In the genomic region with DNA sequence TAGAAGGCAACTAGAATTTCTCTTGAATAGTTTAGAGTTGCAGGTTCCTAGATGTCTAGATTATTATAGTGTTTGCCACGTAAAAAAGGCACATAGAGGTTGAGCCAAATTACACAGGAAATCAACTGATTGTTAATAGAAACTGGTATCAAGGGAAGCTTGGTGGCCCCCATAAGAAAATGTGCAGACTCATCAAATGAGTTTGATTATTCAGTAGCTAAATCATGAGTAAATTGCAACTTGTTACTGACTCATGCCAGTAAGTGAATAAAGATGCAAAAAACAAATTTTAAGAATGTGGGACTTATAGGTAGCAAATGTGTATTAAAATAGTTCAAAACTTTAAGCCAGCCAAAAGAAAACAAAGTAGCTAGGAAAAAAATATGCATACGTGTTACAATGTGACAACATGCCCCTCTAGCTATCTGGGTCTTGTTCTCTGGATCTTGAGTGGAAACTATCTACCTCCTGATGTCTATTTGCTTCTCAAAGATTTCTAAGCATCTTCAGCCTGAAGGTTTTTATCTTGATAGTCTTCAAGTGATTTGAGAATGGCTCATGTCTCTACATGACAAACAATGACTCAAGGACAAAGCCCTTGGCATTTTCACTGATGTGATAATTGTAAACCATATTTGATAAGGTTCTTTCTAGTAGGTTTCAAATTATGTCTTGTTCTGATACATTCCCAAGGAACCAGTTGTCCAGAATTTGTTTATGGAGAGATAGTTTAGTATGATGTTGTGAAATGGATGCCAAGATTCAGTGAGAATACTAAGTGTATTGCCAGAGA, we compare ENCODE assay signal across 24 cellular contexts.
"Had no signal": no experiment of that assay in that cellular context is flagged by ENCODE, and none has a peak within 500 bp of the region (broad histone marks: within the 10 kb centered on the region; RNA-seq: fewer than 3 reads in every experiment).

No MANE protein-coding gene starts in this region.

- H3K27ac ChIP-seq: left ventricle myocardium inferior, testis, transverse colon had no signal

- H3K27me3 Mint-ChIP-seq: activated CD4-positive, alpha-beta memory T cell treated with anti-CD3 and anti-CD28 coated beads, Interleukin-2, amount 10 ng/mL, durations not matched to agents 7 days and 5 days; activated CD4-positive, alpha-beta T cell treated with anti-CD3 and anti-CD28 coated beads, Interleukin-2, amount 10 ng/mL, durations not matched to agents 7 days and 5 days; activated naive CD4-positive, alpha-beta T cell treated with anti-CD3 and anti-CD28 coated beads, Interleukin-2, amount 50 U/mL, for 24 hours; activated naive CD8-positive, alpha-beta T cell treated with anti-CD3 and anti-CD28 coated beads, Interleukin-2, amount 50 U/mL, for 24 hours; activated T-helper 17 cell treated with anti-CD3 and anti-CD28 coated beads, Interleukin-2, amount 50 U/mL, for 72 hours; natural killer cell treated with Interleukin-12 subunit alpha and Interleukin-12 subunit beta and Interleukin-15 and Interleukin-18, amount 100 ng/mL, for 72 hours had no signal

- H3K4me3 Mint-ChIP-seq: activated CD4-positive, alpha-beta memory T cell treated with anti-CD3 and anti-CD28 coated beads, Interleukin-2, amount 10 ng/mL, durations not matched to agents 7 days and 5 days; activated CD4-positive, alpha-beta T cell treated with anti-CD3 and anti-CD28 coated beads, Interleukin-2, amount 10 ng/mL, durations not matched to agents 7 days and 5 days; activated naive CD4-positive, alpha-beta T cell treated with anti-CD3 and anti-CD28 coated beads, Interleukin-2, amount 50 U/mL, for 24 hours; activated naive CD8-positive, alpha-beta T cell treated with anti-CD3 and anti-CD28 coated beads, Interleukin-2, amount 50 U/mL, for 24 hours; activated T-cell treated with anti-CD3 and anti-CD28 coated beads, Interleukin-2, amount 50 U/mL, for 4 hours; activated T-helper 17 cell treated with anti-CD3 and anti-CD28 coated beads, Interleukin-2, amount 50 U/mL, for 72 hours; natural killer cell treated with Interleukin-12 subunit alpha and Interleukin-12 subunit beta and Interleukin-15 and Interleukin-18, amount 100 ng/mL, for 72 hours had no signal

- H3K27me3 ChIP-seq: testis, transverse colon had no signal

- H3K4me1 ChIP-seq: left ventricle myocardium inferior, transverse colon had no signal

- ATAC-seq: activated naive CD8-positive, alpha-beta T cell treated with anti-CD3 and anti-CD28 coated beads, Interleukin-2, amount 50 U/mL, for 24 hours; activated T-cell treated with anti-CD3 and anti-CD28 coated beads, Interleukin-2, amount 50 U/mL, for 4 hours; activated T-helper 17 cell treated with anti-CD3 and anti-CD28 coated beads, Interleukin-2, amount 50 U/mL, for 72 hours; mucosa of descending colon; natural killer cell treated with Interleukin-12 subunit alpha and Interleukin-12 subunit beta and Interleukin-15 and Interleukin-18, amount 100 ng/mL, for 72 hours; right cardiac atrium had no signal

- H3K27ac Mint-ChIP-seq: activated CD4-positive, alpha-beta memory T cell treated with anti-CD3 and anti-CD28 coated beads, Interleukin-2, amount 10 ng/mL, durations not matched to agents 7 days and 5 days; activated CD4-positive, alpha-beta T cell treated with anti-CD3 and anti-CD28 coated beads, Interleukin-2, amount 10 ng/mL, durations not matched to agents 7 days and 5 days; activated naive CD4-positive, alpha-beta T cell treated with anti-CD3 and anti-CD28 coated beads, Interleukin-2, amount 50 U/mL, for 24 hours; activated naive CD8-positive, alpha-beta T cell treated with anti-CD3 and anti-CD28 coated beads, Interleukin-2, amount 50 U/mL, for 24 hours; activated T-helper 17 cell treated with anti-CD3 and anti-CD28 coated beads, Interleukin-2, amount 50 U/mL, for 72 hours; natural killer cell treated with Interleukin-12 subunit alpha and Interleukin-12 subunit beta and Interleukin-15 and Interleukin-18, amount 100 ng/mL, for 72 hours had no signal

- H3K36me3 ChIP-seq: left ventricle myocardium inferior, transverse colon had no signal

- H3K36me3 Mint-ChIP-seq: activated naive CD4-positive, alpha-beta T cell treated with anti-CD3 and anti-CD28 coated beads, Interleukin-2, amount 50 U/mL, for 24 hours had no signal

- H3K4me3 ChIP-seq: left ventricle myocardium inferior, lung, mucosa of descending colon, testis, transverse colon had no signal

- DNase-seq: activated CD4-positive, alpha-beta memory T cell treated with anti-CD3 and anti-CD28 coated beads, Interleukin-2, amount 10 ng/mL, durations not matched to agents 7 days and 5 days; activated CD4-positive, alpha-beta T cell treated with anti-CD3 and anti-CD28 coated beads, Interleukin-2, amount 10 ng/mL, durations not matched to agents 7 days and 5 days; activated CD4-positive, CD25-positive, alpha-beta regulatory T cell treated with anti-CD3 and anti-CD28 coated beads, Interleukin-2, amount 50 U/mL, for 72 hours; activated naive CD8-positive, alpha-beta T cell treated with anti-CD3 and anti-CD28 coated beads, Interleukin-2, amount 50 U/mL, for 24 hours; activated T-cell treated with anti-CD3 and anti-CD28 coated beads, Interleukin-2, amount 50 U/mL, for 4 hours; anterior cingulate cortex; dermis blood vessel endothelial cell; effector CD4-positive, alpha-beta T cell; islet precursor cell; left ventricle myocardium inferior; mucosa of descending colon; posterior cingulate gyrus; right cardiac atrium; stimulated activated CD4-positive, alpha-beta T cell treated with anti-CD3 and anti-CD28 coated beads, Interleukin-15, amount 100 ng/mL, for 24 hours; stimulated activated naive CD4-positive, alpha-beta T cell treated with Interleukin-2 at 50 U/mL for 16 hours; T-helper 2 cell; testis; transverse colon had no signal

- H3K4me1 Mint-ChIP-seq: activated CD4-positive, alpha-beta memory T cell treated with anti-CD3 and anti-CD28 coated beads, Interleukin-2, amount 10 ng/mL, durations not matched to agents 7 days and 5 days; activated CD4-positive, alpha-beta T cell treated with anti-CD3 and anti-CD28 coated beads, Interleukin-2, amount 10 ng/mL, durations not matched to agents 7 days and 5 days; activated naive CD4-positive, alpha-beta T cell treated with anti-CD3 and anti-CD28 coated beads, Interleukin-2, amount 50 U/mL, for 24 hours; activated naive CD8-positive, alpha-beta T cell treated with anti-CD3 and anti-CD28 coated beads, Interleukin-2, amount 50 U/mL, for 24 hours; activated T-helper 17 cell treated with anti-CD3 and anti-CD28 coated beads, Interleukin-2, amount 50 U/mL, for 72 hours had no signal

- FAIRE-seq: colon, urothelium cell line had no signal

- H3K9me3 ChIP-seq: testis, transverse colon had no signal
